ENCODE assay signal across 1 cellular context in the genomic region with DNA sequence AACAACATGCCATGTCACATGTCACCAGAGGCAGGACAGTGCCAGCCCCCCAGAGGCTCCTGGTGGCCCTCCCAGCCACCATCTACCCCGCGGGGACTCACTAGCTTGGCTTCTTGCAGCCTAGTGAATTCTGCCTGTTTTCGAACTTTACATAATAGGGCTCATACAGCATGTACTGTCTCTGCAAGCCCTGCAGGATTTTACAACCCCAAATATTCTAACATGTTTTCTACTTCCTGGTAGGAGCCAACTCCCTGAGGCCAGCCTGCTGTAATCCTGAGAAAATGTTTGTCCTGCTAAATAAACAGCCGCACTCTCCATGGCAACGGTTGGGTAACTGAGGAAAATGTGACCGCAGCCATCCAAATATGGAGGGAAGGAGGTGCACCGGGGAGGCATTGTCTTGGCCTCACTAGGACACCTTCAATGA.
A peak's percentile ranks its signal among the peaks of the same experiment; 100 is the strongest.
TF ChIP-seq lines count a peak whose summit lies in the region.

No MANE protein-coding gene starts in this region.

TF ChIP-seq in HepG2, 621 proteins besides CTCF, POLR2A, EP300 and RAD21 (continued from another document and continues in another):
- TF ChIP-seq, protein P1, sequence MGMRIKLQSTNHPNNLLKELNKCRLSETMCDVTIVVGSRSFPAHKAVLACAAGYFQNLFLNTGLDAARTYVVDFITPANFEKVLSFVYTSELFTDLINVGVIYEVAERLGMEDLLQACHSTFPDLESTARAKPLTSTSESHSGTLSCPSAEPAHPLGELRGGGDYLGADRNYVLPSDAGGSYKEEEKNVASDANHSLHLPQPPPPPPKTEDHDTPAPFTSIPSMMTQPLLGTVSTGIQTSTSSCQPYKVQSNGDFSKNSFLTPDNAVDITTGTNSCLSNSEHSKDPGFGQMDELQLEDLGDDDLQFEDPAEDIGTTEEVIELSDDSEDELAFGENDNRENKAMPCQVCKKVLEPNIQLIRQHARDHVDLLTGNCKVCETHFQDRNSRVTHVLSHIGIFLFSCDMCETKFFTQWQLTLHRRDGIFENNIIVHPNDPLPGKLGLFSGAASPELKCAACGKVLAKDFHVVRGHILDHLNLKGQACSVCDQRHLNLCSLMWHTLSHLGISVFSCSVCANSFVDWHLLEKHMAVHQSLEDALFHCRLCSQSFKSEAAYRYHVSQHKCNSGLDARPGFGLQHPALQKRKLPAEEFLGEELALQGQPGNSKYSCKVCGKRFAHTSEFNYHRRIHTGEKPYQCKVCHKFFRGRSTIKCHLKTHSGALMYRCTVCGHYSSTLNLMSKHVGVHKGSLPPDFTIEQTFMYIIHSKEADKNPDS (CRISPR knock-in tag; IDR thresholded peaks at IDR 0.05), result no peak
- TF ChIP-seq, protein P2, sequence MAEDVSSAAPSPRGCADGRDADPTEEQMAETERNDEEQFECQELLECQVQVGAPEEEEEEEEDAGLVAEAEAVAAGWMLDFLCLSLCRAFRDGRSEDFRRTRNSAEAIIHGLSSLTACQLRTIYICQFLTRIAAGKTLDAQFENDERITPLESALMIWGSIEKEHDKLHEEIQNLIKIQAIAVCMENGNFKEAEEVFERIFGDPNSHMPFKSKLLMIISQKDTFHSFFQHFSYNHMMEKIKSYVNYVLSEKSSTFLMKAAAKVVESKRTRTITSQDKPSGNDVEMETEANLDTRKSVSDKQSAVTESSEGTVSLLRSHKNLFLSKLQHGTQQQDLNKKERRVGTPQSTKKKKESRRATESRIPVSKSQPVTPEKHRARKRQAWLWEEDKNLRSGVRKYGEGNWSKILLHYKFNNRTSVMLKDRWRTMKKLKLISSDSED (CRISPR knock-in tag; IDR thresholded peaks at IDR 0.05), result no peak
- TF ChIP-seq ZNF605 (CRISPR knock-in tag; IDR thresholded peaks at IDR 0.05), result peak; percentile 55; the same call in 1 of the 2 replicates
- TF ChIP-seq ZSCAN21 (CRISPR knock-in tag; IDR thresholded peaks at IDR 0.05; ENCODE audit: borderline replicate concordance), result no peak
- no peak for TF ChIP-seq ZNF746 (CRISPR knock-in tag; IDR thresholded peaks at IDR 0.05)
- TF ChIP-seq, protein P3, sequence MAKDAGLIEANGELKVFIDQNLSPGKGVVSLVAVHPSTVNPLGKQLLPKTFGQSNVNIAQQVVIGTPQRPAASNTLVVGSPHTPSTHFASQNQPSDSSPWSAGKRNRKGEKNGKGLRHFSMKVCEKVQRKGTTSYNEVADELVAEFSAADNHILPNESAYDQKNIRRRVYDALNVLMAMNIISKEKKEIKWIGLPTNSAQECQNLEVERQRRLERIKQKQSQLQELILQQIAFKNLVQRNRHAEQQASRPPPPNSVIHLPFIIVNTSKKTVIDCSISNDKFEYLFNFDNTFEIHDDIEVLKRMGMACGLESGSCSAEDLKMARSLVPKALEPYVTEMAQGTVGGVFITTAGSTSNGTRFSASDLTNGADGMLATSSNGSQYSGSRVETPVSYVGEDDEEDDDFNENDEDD (CRISPR knock-in tag; IDR thresholded peaks at IDR 0.05; ENCODE audit: borderline replicate concordance), result peak; percentile 59; the same call in 1 of the 2 replicates
- TF ChIP-seq, protein P4, sequence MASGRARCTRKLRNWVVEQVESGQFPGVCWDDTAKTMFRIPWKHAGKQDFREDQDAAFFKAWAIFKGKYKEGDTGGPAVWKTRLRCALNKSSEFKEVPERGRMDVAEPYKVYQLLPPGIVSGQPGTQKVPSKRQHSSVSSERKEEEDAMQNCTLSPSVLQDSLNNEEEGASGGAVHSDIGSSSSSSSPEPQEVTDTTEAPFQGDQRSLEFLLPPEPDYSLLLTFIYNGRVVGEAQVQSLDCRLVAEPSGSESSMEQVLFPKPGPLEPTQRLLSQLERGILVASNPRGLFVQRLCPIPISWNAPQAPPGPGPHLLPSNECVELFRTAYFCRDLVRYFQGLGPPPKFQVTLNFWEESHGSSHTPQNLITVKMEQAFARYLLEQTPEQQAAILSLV (CRISPR knock-in tag; IDR thresholded peaks at IDR 0.05; ENCODE audit: borderline replicate concordance), result no peak
- no peak for TF ChIP-seq MAZ (IDR thresholded peaks at IDR 0.05; ENCODE audit: borderline replicate concordance, low read depth, low read length)
- no peak for TF ChIP-seq MAZ (CRISPR knock-in tag; IDR thresholded peaks at IDR 0.05; ENCODE audit: low read depth)
- TF ChIP-seq, protein P5, sequence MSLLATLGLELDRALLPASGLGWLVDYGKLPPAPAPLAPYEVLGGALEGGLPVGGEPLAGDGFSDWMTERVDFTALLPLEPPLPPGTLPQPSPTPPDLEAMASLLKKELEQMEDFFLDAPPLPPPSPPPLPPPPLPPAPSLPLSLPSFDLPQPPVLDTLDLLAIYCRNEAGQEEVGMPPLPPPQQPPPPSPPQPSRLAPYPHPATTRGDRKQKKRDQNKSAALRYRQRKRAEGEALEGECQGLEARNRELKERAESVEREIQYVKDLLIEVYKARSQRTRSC (CRISPR knock-in tag; IDR thresholded peaks at IDR 0.05; ENCODE audit: low read depth), result no peak
- TF ChIP-seq, protein P6, sequence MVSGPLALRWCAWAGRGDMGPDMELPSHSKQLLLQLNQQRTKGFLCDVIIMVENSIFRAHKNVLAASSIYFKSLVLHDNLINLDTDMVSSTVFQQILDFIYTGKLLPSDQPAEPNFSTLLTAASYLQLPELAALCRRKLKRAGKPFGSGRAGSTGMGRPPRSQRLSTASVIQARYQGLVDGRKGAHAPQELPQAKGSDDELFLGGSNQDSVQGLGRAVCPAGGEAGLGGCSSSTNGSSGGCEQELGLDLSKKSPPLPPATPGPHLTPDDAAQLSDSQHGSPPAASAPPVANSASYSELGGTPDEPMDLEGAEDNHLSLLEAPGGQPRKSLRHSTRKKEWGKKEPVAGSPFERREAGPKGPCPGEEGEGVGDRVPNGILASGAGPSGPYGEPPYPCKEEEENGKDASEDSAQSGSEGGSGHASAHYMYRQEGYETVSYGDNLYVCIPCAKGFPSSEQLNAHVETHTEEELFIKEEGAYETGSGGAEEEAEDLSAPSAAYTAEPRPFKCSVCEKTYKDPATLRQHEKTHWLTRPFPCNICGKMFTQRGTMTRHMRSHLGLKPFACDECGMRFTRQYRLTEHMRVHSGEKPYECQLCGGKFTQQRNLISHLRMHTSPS (CRISPR knock-in tag; IDR thresholded peaks at IDR 0.05; ENCODE audit: low read depth), result no peak
- TF ChIP-seq, protein P7, sequence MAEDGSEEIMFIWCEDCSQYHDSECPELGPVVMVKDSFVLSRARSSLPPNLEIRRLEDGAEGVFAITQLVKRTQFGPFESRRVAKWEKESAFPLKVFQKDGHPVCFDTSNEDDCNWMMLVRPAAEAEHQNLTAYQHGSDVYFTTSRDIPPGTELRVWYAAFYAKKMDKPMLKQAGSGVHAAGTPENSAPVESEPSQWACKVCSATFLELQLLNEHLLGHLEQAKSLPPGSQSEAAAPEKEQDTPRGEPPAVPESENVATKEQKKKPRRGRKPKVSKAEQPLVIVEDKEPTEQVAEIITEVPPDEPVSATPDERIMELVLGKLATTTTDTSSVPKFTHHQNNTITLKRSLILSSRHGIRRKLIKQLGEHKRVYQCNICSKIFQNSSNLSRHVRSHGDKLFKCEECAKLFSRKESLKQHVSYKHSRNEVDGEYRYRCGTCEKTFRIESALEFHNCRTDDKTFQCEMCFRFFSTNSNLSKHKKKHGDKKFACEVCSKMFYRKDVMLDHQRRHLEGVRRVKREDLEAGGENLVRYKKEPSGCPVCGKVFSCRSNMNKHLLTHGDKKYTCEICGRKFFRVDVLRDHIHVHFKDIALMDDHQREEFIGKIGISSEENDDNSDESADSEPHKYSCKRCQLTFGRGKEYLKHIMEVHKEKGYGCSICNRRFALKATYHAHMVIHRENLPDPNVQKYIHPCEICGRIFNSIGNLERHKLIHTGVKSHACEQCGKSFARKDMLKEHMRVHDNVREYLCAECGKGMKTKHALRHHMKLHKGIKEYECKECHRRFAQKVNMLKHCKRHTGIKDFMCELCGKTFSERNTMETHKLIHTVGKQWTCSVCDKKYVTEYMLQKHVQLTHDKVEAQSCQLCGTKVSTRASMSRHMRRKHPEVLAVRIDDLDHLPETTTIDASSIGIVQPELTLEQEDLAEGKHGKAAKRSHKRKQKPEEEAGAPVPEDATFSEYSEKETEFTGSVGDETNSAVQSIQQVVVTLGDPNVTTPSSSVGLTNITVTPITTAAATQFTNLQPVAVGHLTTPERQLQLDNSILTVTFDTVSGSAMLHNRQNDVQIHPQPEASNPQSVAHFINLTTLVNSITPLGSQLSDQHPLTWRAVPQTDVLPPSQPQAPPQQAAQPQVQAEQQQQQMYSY (CRISPR knock-in tag; IDR thresholded peaks at IDR 0.05), result no peak
- TF ChIP-seq CHD2 (IDR thresholded peaks at IDR 0.05; ENCODE audit: low read depth, low read length), result no peak
- TF ChIP-seq ZNF839 (CRISPR knock-in tag; IDR thresholded peaks at IDR 0.05; ENCODE audit: borderline replicate concordance), result no peak
- no peak for TF ChIP-seq ZNF850 (CRISPR knock-in tag; conservative IDR thresholded peaks at IDR 0.05)
- TF ChIP-seq FOXK2 (IDR thresholded peaks at IDR 0.05), result peak; percentile 75
- no peak for TF ChIP-seq ZNF263 (CRISPR knock-in tag; IDR thresholded peaks at IDR 0.05)
- TF ChIP-seq STAG1 (CRISPR knock-in tag; IDR thresholded peaks at IDR 0.05), result no peak
- TF ChIP-seq, protein P8, sequence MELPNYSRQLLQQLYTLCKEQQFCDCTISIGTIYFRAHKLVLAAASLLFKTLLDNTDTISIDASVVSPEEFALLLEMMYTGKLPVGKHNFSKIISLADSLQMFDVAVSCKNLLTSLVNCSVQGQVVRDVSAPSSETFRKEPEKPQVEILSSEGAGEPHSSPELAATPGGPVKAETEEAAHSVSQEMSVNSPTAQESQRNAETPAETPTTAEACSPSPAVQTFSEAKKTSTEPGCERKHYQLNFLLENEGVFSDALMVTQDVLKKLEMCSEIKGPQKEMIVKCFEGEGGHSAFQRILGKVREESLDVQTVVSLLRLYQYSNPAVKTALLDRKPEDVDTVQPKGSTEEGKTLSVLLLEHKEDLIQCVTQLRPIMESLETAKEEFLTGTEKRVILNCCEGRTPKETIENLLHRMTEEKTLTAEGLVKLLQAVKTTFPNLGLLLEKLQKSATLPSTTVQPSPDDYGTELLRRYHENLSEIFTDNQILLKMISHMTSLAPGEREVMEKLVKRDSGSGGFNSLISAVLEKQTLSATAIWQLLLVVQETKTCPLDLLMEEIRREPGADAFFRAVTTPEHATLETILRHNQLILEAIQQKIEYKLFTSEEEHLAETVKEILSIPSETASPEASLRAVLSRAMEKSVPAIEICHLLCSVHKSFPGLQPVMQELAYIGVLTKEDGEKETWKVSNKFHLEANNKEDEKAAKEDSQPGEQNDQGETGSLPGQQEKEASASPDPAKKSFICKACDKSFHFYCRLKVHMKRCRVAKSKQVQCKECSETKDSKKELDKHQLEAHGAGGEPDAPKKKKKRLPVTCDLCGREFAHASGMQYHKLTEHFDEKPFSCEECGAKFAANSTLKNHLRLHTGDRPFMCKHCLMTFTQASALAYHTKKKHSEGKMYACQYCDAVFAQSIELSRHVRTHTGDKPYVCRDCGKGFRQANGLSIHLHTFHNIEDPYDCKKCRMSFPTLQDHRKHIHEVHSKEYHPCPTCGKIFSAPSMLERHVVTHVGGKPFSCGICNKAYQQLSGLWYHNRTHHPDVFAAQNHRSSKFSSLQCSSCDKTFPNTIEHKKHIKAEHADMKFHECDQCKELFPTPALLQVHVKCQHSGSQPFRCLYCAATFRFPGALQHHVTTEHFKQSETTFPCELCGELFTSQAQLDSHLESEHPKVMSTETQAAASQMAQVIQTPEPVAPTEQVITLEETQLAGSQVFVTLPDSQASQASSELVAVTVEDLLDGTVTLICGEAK (IDR thresholded peaks at IDR 0.05), result no peak
- TF ChIP-seq, protein P8 (CRISPR knock-in tag; IDR thresholded peaks at IDR 0.05), result no peak
- TF ChIP-seq ZNF790 (CRISPR knock-in tag; IDR thresholded peaks at IDR 0.05; ENCODE audit: borderline replicate concordance), result no peak
- TF ChIP-seq SOX13 (IDR thresholded peaks at IDR 0.05), result 0 out of 2 replicates have a peak, but pooled peaks have one; percentile 27
- peak in 1 of 2 experiments; percentile 90; a peak in 3 of 4 replicates for TF ChIP-seq SOX13 (CRISPR knock-in tag; conservative IDR thresholded peaks at IDR 0.05 in 1 of 2, IDR thresholded peaks at IDR 0.05 in 1 of 2)
- TF ChIP-seq ZNF777 (CRISPR knock-in tag; IDR thresholded peaks at IDR 0.05), result peak; percentile 36; the same call in 1 of the 2 replicates
- no peak for TF ChIP-seq HHEX (CRISPR knock-in tag; IDR thresholded peaks at IDR 0.05)
- TF ChIP-seq ZNF768 (CRISPR knock-in tag; IDR thresholded peaks at IDR 0.05), result no peak
- no peak for TF ChIP-seq HNRNPH1 (optimal IDR thresholded peaks at IDR 0.05; ENCODE audit: low read depth, low read length)
- TF ChIP-seq ZNF44 (CRISPR knock-in tag; IDR thresholded peaks at IDR 0.05), result no peak; the same call in 1 of the 2 replicates
- no peak for TF ChIP-seq SUZ12 (IDR thresholded peaks at IDR 0.05; ENCODE audit: low read depth, low read length)
- TF ChIP-seq IRF2 (CRISPR knock-in tag; IDR thresholded peaks at IDR 0.05), result no peak; the same call in 1 of the 2 replicates
- TF ChIP-seq ZNF121 (CRISPR knock-in tag; IDR thresholded peaks at IDR 0.05), result peak; percentile 50; the same call in 1 of the 2 replicates
- peak; percentile 97 for TF ChIP-seq FOXJ3 (CRISPR knock-in tag; IDR thresholded peaks at IDR 0.05; ENCODE audit: borderline replicate concordance)
- TF ChIP-seq ZMYM3 (CRISPR knock-in tag; IDR thresholded peaks at IDR 0.05), result peak; percentile 33; the same call in 1 of the 2 replicates
- TF ChIP-seq, protein P9, sequence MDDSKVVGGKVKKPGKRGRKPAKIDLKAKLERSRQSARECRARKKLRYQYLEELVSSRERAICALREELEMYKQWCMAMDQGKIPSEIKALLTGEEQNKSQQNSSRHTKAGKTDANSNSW (CRISPR knock-in tag; IDR thresholded peaks at IDR 0.05; ENCODE audit: borderline replicate concordance), result no peak
